ENCODE assay signal across 31 cellular contexts in the genomic region with DNA sequence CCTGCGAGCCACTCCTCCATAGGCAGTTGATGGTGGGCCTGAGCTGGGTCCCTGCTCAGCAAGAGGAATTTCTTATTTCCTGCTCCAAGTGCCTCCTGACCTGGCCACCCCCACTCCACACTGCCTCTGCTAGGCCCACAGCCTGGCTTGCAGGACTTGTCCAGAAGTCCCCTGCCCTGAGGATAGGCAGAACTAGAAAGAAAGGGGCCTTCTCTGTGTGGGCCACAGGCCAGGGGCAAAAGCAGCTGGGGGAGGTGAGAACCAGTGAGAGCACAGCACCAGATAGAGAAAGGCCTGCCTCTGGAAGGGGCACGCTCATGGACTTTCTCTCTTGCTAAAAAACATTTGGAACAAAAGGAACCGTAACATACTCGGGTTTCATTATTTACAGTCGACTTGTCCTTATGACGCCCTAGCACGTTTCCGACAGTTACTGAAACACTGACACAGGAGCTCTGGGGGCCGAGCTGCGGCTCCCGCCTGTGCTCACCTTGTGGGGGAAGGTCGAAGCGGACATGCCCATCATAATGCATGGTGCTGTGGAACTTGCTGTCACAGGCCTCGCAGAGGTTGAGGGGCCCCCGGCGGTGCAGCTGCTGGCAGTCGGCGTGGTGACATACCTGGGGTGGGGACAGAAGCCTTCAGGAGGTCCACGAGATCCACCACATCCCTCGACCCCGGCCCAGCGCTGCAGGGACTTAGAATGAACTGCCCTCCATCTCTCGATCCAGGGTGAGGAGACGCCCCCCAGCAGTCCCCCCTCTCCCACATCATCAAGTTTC. TPM values are rescaled to one million over a fixed set of nuclear protein-coding genes. Genes with fewer than 3 reads are reported as not detected.
DNase-seq lines count a peak whose midpoint lies in the region; ATAC-seq and TF ChIP-seq lines count a peak whose summit lies in the region.
"Had no signal": no experiment of that assay in that cellular context is flagged by ENCODE, and none has a peak within 500 bp of the region (broad histone marks: within the 10 kb centered on the region; RNA-seq: fewer than 3 reads in every experiment).

No MANE protein-coding gene starts in this region.

- H3K27me3 Mint-ChIP-seq in GM23338 (ENCODE audit: insufficient read depth, low read depth, poor library complexity) (peaks cover 4% of the 10 kb centered on the region), progenitor cell of endocrine pancreas (no peaks in the 10 kb centered on the region)

- H2AFZ ChIP-seq in GM23338 (no peak overlapping the region), PC-3 (ENCODE audit: low read length) (no peak overlapping the region)

- no peak for DNase-seq in GM23338 (ENCODE audit: low spot score)
- no peak for DNase-seq in PC-3
- peak; percentile 81 for DNase-seq in islet precursor cell
- DNase-seq in progenitor cell of endocrine pancreas (ENCODE audit: low spot score, unreplicated experiment) = no peak
- DNase-seq in NCI-H1694 (lab: John Stamatoyannopoulos, UW) = no peak
- DNase-seq in activated effector memory CD4-positive, alpha-beta T cell treated with Interleukin-2 at 50 U/mL for 16 hours = no peak
- DNase-seq: activated CD4-positive, alpha-beta T cell treated with anti-CD3 and anti-CD28 coated beads, Interleukin-2, amount 50 U/mL, for 4 hours; activated CD4-positive, CD25-positive, alpha-beta regulatory T cell; activated naive CD4-positive, alpha-beta T cell treated with anti-CD3 and anti-CD28 coated beads, Interleukin-2, amount 50 U/mL, for 16 hours; Calu3; effector memory CD4-positive, alpha-beta T cell; foreskin fibroblast; heart left ventricle; Karpas-422; MV-4-11; naive B cell; NCI-H146; NCI-H2227 treated with DMSO at 0.1 percent for 48 hours; NCI-H748 treated with DMSO at 0.1 percent for 48 hours; retina; SJCRH30; stimulated activated CD4-positive, alpha-beta T cell treated with anti-CD3 and anti-CD28 coated beads, Interleukin-2, amount 100 ng/mL, for 24 hours; T-helper 1 cell had no signal

- H3F3A ChIP-seq in GM23338 (replicated peaks; ENCODE audit: low read depth) (0 out of 2 replicates have a peak, but pooled peaks cover 11% of the 10 kb centered on the region), PC-3 (ENCODE audit: low read length, unreplicated experiment) (no peaks in the 10 kb centered on the region)

- no peaks in the 10 kb centered on the region for H3K36me3 ChIP-seq in GM23338 (ENCODE audit: insufficient read depth)
- peaks cover 12% of the 10 kb centered on the region for H3K36me3 ChIP-seq in PC-3 (ENCODE audit: low read depth, low read length)
- H3K36me3 ChIP-seq: SJCRH30 had no signal

- no peak overlapping the region for H3K9ac ChIP-seq in PC-3 (ENCODE audit: low read length)

- ATAC-seq in GM23338 (no peak), PC-3 (no peak), SK-N-SH treated with all-trans-retinoic acid at 6 μM for 48 hours (no peak)
- ATAC-seq: esophagus mucosa, heart left ventricle had no signal

- CTCF ChIA-PET in PC-3 (lab: Charles Lee) = no interaction called here

- H3K27ac Mint-ChIP-seq in GM23338 (0 out of 2 replicates have a peak overlapping the region, but pooled peaks have one; percentile 48), progenitor cell of endocrine pancreas (peak overlapping the region; percentile 98)
- H3K27ac Mint-ChIP-seq: activated T-helper 1 cell treated with anti-CD3 and anti-CD28 coated beads, Interleukin-12 subunit alpha, Interleukin-12 subunit beta, Interleukin-2, Interleukin-4 antibody, amounts not matched to agents 30 ng/mL and 10 ng/mL and 1 ng/mL, durations not matched to agents 14 hours and 24 hours and 36 hours had no signal

- H3K4me3 ChIP-seq in GM23338 (no peak overlapping the region), PC-3 (ENCODE audit: low read length) (no peak overlapping the region)
- H3K4me3 ChIP-seq: coronary artery, heart left ventricle, SJCRH30, smooth muscle cell, tibial nerve had no signal

- H3K27me3 ChIP-seq in GM23338 (ENCODE audit: insufficient read depth) = no peaks in the 10 kb centered on the region
- no peaks in the 10 kb centered on the region for H3K27me3 ChIP-seq in PC-3 (ENCODE audit: low read length)
- H3K27me3 ChIP-seq: heart left ventricle, SJCRH30, tibial nerve had no signal

- H3K4me3 Mint-ChIP-seq in GM23338 (no peak overlapping the region), progenitor cell of endocrine pancreas (ENCODE audit: low read depth) (no peak overlapping the region)
- H3K4me3 Mint-ChIP-seq: activated T-helper 1 cell treated with anti-CD3 and anti-CD28 coated beads, Interleukin-12 subunit alpha, Interleukin-12 subunit beta, Interleukin-2, Interleukin-4 antibody, amounts not matched to agents 30 ng/mL and 10 ng/mL and 1 ng/mL, durations not matched to agents 14 hours and 24 hours and 36 hours; naive B cell had no signal

- TSS peak; percentile 16 for BruUV-seq in PC-3 (replicated peaks; lab: Mats Ljungman, UMichigan)

- H3K36me3 Mint-ChIP-seq in GM23338 (ENCODE audit: low read depth) (peaks cover 11% of the 10 kb centered on the region; the same call in 2 of the 3 replicates), progenitor cell of endocrine pancreas (ENCODE audit: insufficient read depth) (peaks cover 7% of the 10 kb centered on the region)
- H3K36me3 Mint-ChIP-seq: naive B cell had no signal

- peaks cover 28% of the 10 kb centered on the region for H3K4me1 Mint-ChIP-seq in GM23338
- H3K4me1 Mint-ChIP-seq in progenitor cell of endocrine pancreas (ENCODE audit: low read depth) = peaks cover 23% of the 10 kb centered on the region

- H3K9me3 Mint-ChIP-seq in GM23338 (no peaks in the 10 kb centered on the region), progenitor cell of endocrine pancreas (ENCODE audit: low read depth) (no peaks in the 10 kb centered on the region)
- H3K9me3 Mint-ChIP-seq: activated T-helper 1 cell treated with anti-CD3 and anti-CD28 coated beads, Interleukin-12 subunit alpha, Interleukin-12 subunit beta, Interleukin-2, Interleukin-4 antibody, amounts not matched to agents 30 ng/mL and 10 ng/mL and 1 ng/mL, durations not matched to agents 14 hours and 24 hours and 36 hours; naive B cell had no signal

- H4K20me1 ChIP-seq in GM23338 (replicated peaks; ENCODE audit: insufficient read depth) (peaks cover 2% of the 10 kb centered on the region; the same call in 1 of the 2 replicates), PC-3 (ENCODE audit: low read length) (no peaks in the 10 kb centered on the region)

- H3K9me3 ChIP-seq in PC-3 (ENCODE audit: low read length) = no peaks in the 10 kb centered on the region
- H3K9me3 ChIP-seq: heart left ventricle, SJCRH30, tibial nerve had no signal

- H3K27ac ChIP-seq in GM23338 (ENCODE audit: low read depth) (0 out of 2 replicates have a peak overlapping the region, but pooled peaks have one; percentile 45), PC-3 (ENCODE audit: low read length) (no peak overlapping the region)
- H3K27ac ChIP-seq: C4-2B, coronary artery, heart left ventricle, SJCRH30, tibial nerve had no signal

- H3K79me2 ChIP-seq in GM23338 (replicated peaks; ENCODE audit: insufficient read depth) (no peaks in the 10 kb centered on the region), PC-3 (ENCODE audit: low read length) (no peaks in the 10 kb centered on the region)

- no peaks in the 10 kb centered on the region for H3K9me2 ChIP-seq in GM23338 (ENCODE audit: insufficient read depth)
- H3K9me2 ChIP-seq in PC-3 (replicated peaks; ENCODE audit: low read length) = no peaks in the 10 kb centered on the region

- TF ChIP-seq CTCF in GM23338 (conservative IDR thresholded peaks at IDR 0.05; ENCODE audit: low read depth in 2 of 2) (no peak), PC-3 (conservative IDR thresholded peaks at IDR 0.05; ENCODE audit: low read depth, low read length) (no peak), progenitor cell of endocrine pancreas (IDR thresholded peaks at IDR 0.05; ENCODE audit: unreplicated experiment) (no peak)

- POLR2A ChIA-PET in PC-3 (lab: Charles Lee; ENCODE audit: unreplicated experiment) = no interaction called here

- H3K4me1 ChIP-seq in GM23338 (ENCODE audit: insufficient read depth) (peaks cover 14% of the 10 kb centered on the region; the same call in 1 of the 2 replicates), PC-3 (ENCODE audit: insufficient read depth, low read length) (no peaks in the 10 kb centered on the region)
- H3K4me1 ChIP-seq: SJCRH30 had no signal

- intact Hi-C loops in PC-3 (cut with micrococcal nuclease) = no loop called here

- H3K4me2 ChIP-seq in GM23338 (peak overlapping the region; percentile 51; the same call in 1 of the 2 replicates), PC-3 (ENCODE audit: low read length) (no peak overlapping the region)
- H3K4me2 ChIP-seq: smooth muscle cell had no signal

TF ChIP-seq in GM23338, 12 proteins besides CTCF, POLR2A, EP300 and RAD21:
- TF ChIP-seq ZNF114 (CRISPR knock-in tag; IDR thresholded peaks at IDR 0.05) = no peak
- no peak for TF ChIP-seq EZH2phosphoT487 (IDR thresholded peaks at IDR 0.05; ENCODE audit: unreplicated experiment)
- TF ChIP-seq STAT1 (IDR thresholded peaks at IDR 0.05; ENCODE audit: unreplicated experiment) = no peak
- TF ChIP-seq ZNF331 (CRISPR knock-in tag; IDR thresholded peaks at IDR 0.05; ENCODE audit: low read depth) = no peak
- no peak for TF ChIP-seq JUNB (IDR thresholded peaks at IDR 0.05; ENCODE audit: unreplicated experiment)

TF ChIP-seq in SK-N-SH treated with all-trans-retinoic acid at 6 μM for 48 hours, 23 proteins besides CTCF, POLR2A, EP300 and RAD21 (continues in another document):
- TF ChIP-seq ZFP3 (CRISPR knock-in tag; IDR thresholded peaks at IDR 0.05) = no peak

RNA-seq across cellular contexts. Expression of a gene that starts 11.3 kb away (rescaled TPM):
- total RNA-seq in GM23338 (2014; rRNA removed; shearing (Covaris generic)) = 25.3 and 26.3 TPM in 2 replicates
- polyA plus RNA-seq in GM23338 (2016; fragmentation: Nextera tagmentation; extraction: Ambion mirVana) = 13.6 and 15.2 TPM in 2 replicates
- 42.5 and 60.1 TPM in 2 replicates for total RNA-seq in PC-3 (2014; rRNA removed)
- total RNA-seq in progenitor cell of endocrine pancreas = 68.3 and 68.9 TPM in 2 replicates

RNA-seq across cellular contexts. Expression of a gene that starts 14.2 kb away (rescaled TPM):
- 25.8 and 26.4 TPM in 2 replicates for total RNA-seq in GM23338 (2014; rRNA removed; shearing (Covaris generic))
- 9.0 and 10.2 TPM in 2 replicates for polyA plus RNA-seq in GM23338 (2016; fragmentation: Nextera tagmentation; extraction: Ambion mirVana)
- total RNA-seq in PC-3 (2014; rRNA removed) = 42.8 and 66.1 TPM in 2 replicates
- 72.3 and 77.0 TPM in 2 replicates for total RNA-seq in progenitor cell of endocrine pancreas

RNA-seq across cellular contexts. Expression of a gene that starts 52.7 kb away (rescaled TPM):
- 12.7 and 13.6 TPM in 2 replicates for total RNA-seq in GM23338 (2014; rRNA removed; shearing (Covaris generic))
- 12.2 and 13.5 TPM in 2 replicates for polyA plus RNA-seq in GM23338 (2016; fragmentation: Nextera tagmentation; extraction: Ambion mirVana)
- total RNA-seq in PC-3 (2014; rRNA removed) = 11.1 and 14.1 TPM in 2 replicates
- total RNA-seq in progenitor cell of endocrine pancreas = 49.5 and 54.0 TPM in 2 replicates
- total RNA-seq: osteocyte, smooth muscle cell had no signal

RNA-seq across cellular contexts. Expression of a gene that starts 57.5 kb away (rescaled TPM):
- total RNA-seq in GM23338 (2014; rRNA removed; shearing (Covaris generic)) = 1.2 and 1.6 TPM in 2 replicates
- polyA plus RNA-seq in GM23338 (2016; fragmentation: Nextera tagmentation; extraction: Ambion mirVana) = 1.1 and 2.1 TPM in 2 replicates
- total RNA-seq in PC-3 (2014; rRNA removed) = 41.0 and 42.9 TPM in 2 replicates
- 0.07 and 0.12 TPM in 2 replicates for total RNA-seq in progenitor cell of endocrine pancreas
- total RNA-seq: Calu3, osteocyte, SJCRH30, tibial nerve had no signal
